23 cellular contexts compared by ENCODE assay signal in the genomic region with DNA sequence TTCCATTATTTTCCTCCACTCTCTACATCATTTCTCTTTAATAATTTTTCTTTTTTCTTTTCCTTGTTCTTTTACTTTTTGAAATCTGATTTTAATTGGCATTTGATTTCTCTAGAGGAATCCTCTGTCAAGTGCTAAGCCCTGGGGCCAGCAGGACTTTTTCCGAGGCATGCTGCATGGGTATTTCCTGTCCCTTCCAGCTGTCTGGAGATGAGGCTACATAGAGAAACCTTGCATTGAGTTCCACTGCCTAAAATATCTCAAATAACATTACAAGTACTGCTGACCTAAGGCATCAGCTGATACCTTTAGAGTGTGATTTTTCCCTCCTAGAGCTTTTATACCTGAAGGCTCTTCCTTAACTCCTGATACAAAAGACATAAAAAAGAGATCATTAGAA. TPM values are rescaled to one million over a fixed set of nuclear protein-coding genes. Genes with fewer than 3 reads are reported as not detected.
DNase-seq lines count a peak whose midpoint lies in the region; ATAC-seq, FAIRE-seq and TF ChIP-seq lines count a peak whose summit lies in the region.
"Had no signal": no experiment of that assay in that cellular context is flagged by ENCODE, and none has a peak within 500 bp of the region (broad histone marks: within the 10 kb centered on the region; RNA-seq: fewer than 3 reads in every experiment).

No MANE protein-coding gene starts in this region.

- H3K4me2 ChIP-seq in smooth muscle cell = peak overlapping the region; percentile 21

- H3K9me3 ChIP-seq in smooth muscle cell (replicated peaks; ENCODE audit: low read depth) = no peaks in the 10 kb centered on the region
- H3K9me3 ChIP-seq: thoracic aorta had no signal

- H3K27ac ChIP-seq in smooth muscle cell (ENCODE audit: low read depth) = peak overlapping the region; percentile 13
- H3K27ac ChIP-seq: cardiac muscle cell, thoracic aorta had no signal

- no peaks in the 10 kb centered on the region for H3K27me3 ChIP-seq in smooth muscle cell (ENCODE audit: low read depth)
- H3K27me3 ChIP-seq: cardiac muscle cell had no signal

- peaks cover 30% of the 10 kb centered on the region for H3K4me1 Mint-ChIP-seq in WTC11
- H3K4me1 Mint-ChIP-seq in effector memory CD8-positive, alpha-beta T cell (ENCODE audit: low read depth in 2 of 2) = peaks cover 0 to 1% of the 10 kb centered on the region in 2 donors

- H3K9me3 Mint-ChIP-seq in WTC11 = no peaks in the 10 kb centered on the region
- peaks cover 6 to 9% of the 10 kb centered on the region in 2 donors for H3K9me3 Mint-ChIP-seq in effector memory CD8-positive, alpha-beta T cell
- H3K9me3 Mint-ChIP-seq: activated naive CD4-positive, alpha-beta T cell treated with anti-CD3 and anti-CD28 coated beads, Interleukin-2, amount 50 U/mL, for 24 hours; CD14-positive monocyte; naive B cell had no signal

- peaks cover 19% of the 10 kb centered on the region for H3K4me1 ChIP-seq in smooth muscle cell (ENCODE audit: low read depth)

- H3K4me3 ChIP-seq in smooth muscle cell = no peak overlapping the region
- H3K4me3 ChIP-seq: cardiac muscle cell, thoracic aorta had no signal

- H3K36me3 Mint-ChIP-seq in WTC11 = no peaks in the 10 kb centered on the region
- no peaks in the 10 kb centered on the region for H3K36me3 Mint-ChIP-seq in effector memory CD8-positive, alpha-beta T cell (ENCODE audit: insufficient read depth)
- H3K36me3 Mint-ChIP-seq: activated naive CD4-positive, alpha-beta T cell treated with anti-CD3 and anti-CD28 coated beads, Interleukin-2, amount 50 U/mL, for 24 hours had no signal

- H3K27ac Mint-ChIP-seq in WTC11 = 0 out of 2 replicates have a peak overlapping the region, but pooled peaks have one; percentile 50
- no peak overlapping the region for H3K27ac Mint-ChIP-seq in effector memory CD8-positive, alpha-beta T cell
- H3K27ac Mint-ChIP-seq: activated naive CD4-positive, alpha-beta T cell treated with anti-CD3 and anti-CD28 coated beads, Interleukin-2, amount 50 U/mL, for 24 hours; naive B cell had no signal

- peaks cover 79% of the 10 kb centered on the region for H4K20me1 ChIP-seq in smooth muscle cell (ENCODE audit: low read depth)

- no peak for FAIRE-seq in HTR-8/SVneo (lab: Jason Lieb, UNC)

- no peak overlapping the region for H3K9ac ChIP-seq in smooth muscle cell (ENCODE audit: low read depth)

- peak; percentile 61 for ATAC-seq in WTC11
- no peak for ATAC-seq in effector memory CD8-positive, alpha-beta T cell (replicated peaks)
- ATAC-seq: left cardiac atrium; stimulated activated naive CD8-positive, alpha-beta T cell treated with anti-CD3 and anti-CD28 coated beads, Interleukin-15, Interleukin-2, amounts not matched to agents 100 U/mL and 50 U/mL, for 24 hours had no signal

- no peaks in the 10 kb centered on the region for H3K27me3 Mint-ChIP-seq in WTC11 (ENCODE audit: low read depth)
- H3K27me3 Mint-ChIP-seq in effector memory CD8-positive, alpha-beta T cell = peaks cover 3 to 14% of the 10 kb centered on the region in 2 donors

- DNase-seq in HTR-8/SVneo (ENCODE audit: insufficient read length, low spot score) = peak; percentile 23
- no peak for DNase-seq in WTC11 (ENCODE audit: low spot score)
- DNase-seq in myocyte (ENCODE audit: low read depth) = peak; percentile 66
- no peak for DNase-seq in smooth muscle cell (lab: John Stamatoyannopoulos, UW; ENCODE audit: unreplicated experiment)
- no peak for DNase-seq in SKM-1 (lab: John Stamatoyannopoulos, UW; ENCODE audit: unreplicated experiment)
- no peak for DNase-seq in activated effector memory CD4-positive, alpha-beta T cell treated with anti-CD3 and anti-CD28 coated beads, Interleukin-2, amount 50 U/mL, for 16 hours
- no peak for DNase-seq in effector memory CD8-positive, alpha-beta T cell
- DNase-seq: activated CD4-positive, alpha-beta T cell treated with anti-CD3 and anti-CD28 coated beads, Interleukin-2, amount 50 U/mL, for 1 hour; activated CD8-positive, alpha-beta memory T cell treated with anti-CD3 and anti-CD28 coated beads, Interleukin-2, amount 50 U/mL, for 4 hours; anterior cingulate cortex; head of caudate nucleus; KBM-7; left cardiac atrium; naive B cell; NCI-H2171; NCI-H526 treated with DMSO at 0.1 percent for 48 hours; stimulated activated naive CD8-positive, alpha-beta T cell treated with anti-CD3 and anti-CD28 coated beads, Interleukin-15, Interleukin-2, amounts not matched to agents 100 U/mL and 50 U/mL, for 24 hours; T1000 had no signal

- peaks cover 13% of the 10 kb centered on the region for H3K36me3 ChIP-seq in smooth muscle cell (ENCODE audit: low read depth)

- H3K79me2 ChIP-seq in smooth muscle cell (ENCODE audit: low read depth) = peaks cover 99% of the 10 kb centered on the region

- no peak overlapping the region for H3K4me3 Mint-ChIP-seq in WTC11
- no peak overlapping the region for H3K4me3 Mint-ChIP-seq in effector memory CD8-positive, alpha-beta T cell
- H3K4me3 Mint-ChIP-seq: activated naive CD4-positive, alpha-beta T cell treated with anti-CD3 and anti-CD28 coated beads, Interleukin-2, amount 50 U/mL, for 24 hours; CD14-positive monocyte; naive B cell had no signal

- WGBS in smooth muscle cell (ENCODE audit: low lambda C conversion rate) = 9% methylated on average over 1 of the region's 1 CpG

- CTCF ChIA-PET in WTC11 (lab: Charles Lee) = no interaction called here

- no peak overlapping the region for H2AFZ ChIP-seq in smooth muscle cell (ENCODE audit: low read depth)

- POLR2A ChIA-PET in WTC11 (lab: Charles Lee) = no interaction called here

- peaks cover 15% of the 10 kb centered on the region for H3F3A ChIP-seq in smooth muscle cell (ENCODE audit: low read depth)

- TF ChIP-seq CTCF in WTC11 (IDR thresholded peaks at IDR 0.05) (no peak), smooth muscle cell (IDR thresholded peaks at IDR 0.05; ENCODE audit: borderline replicate concordance, insufficient read depth, poor library complexity, severe bottlenecking) (no peak)

TF ChIP-seq in WTC11, 78 proteins besides CTCF, POLR2A, EP300 and RAD21:
- no peak for TF ChIP-seq SMAD3 (CRISPR knock-in tag; IDR thresholded peaks at IDR 0.05; ENCODE audit: borderline replicate concordance)
- no peak for TF ChIP-seq IRF2 (CRISPR knock-in tag; IDR thresholded peaks at IDR 0.05; ENCODE audit: borderline replicate concordance, low read depth)
- TF ChIP-seq SOX15 (CRISPR knock-in tag; IDR thresholded peaks at IDR 0.05) = no peak
- TF ChIP-seq JAZF1 (CRISPR knock-in tag; IDR thresholded peaks at IDR 0.05) = no peak
- no peak for TF ChIP-seq NR1H2 (CRISPR knock-in tag; IDR thresholded peaks at IDR 0.05)
- TF ChIP-seq, protein P1, sequence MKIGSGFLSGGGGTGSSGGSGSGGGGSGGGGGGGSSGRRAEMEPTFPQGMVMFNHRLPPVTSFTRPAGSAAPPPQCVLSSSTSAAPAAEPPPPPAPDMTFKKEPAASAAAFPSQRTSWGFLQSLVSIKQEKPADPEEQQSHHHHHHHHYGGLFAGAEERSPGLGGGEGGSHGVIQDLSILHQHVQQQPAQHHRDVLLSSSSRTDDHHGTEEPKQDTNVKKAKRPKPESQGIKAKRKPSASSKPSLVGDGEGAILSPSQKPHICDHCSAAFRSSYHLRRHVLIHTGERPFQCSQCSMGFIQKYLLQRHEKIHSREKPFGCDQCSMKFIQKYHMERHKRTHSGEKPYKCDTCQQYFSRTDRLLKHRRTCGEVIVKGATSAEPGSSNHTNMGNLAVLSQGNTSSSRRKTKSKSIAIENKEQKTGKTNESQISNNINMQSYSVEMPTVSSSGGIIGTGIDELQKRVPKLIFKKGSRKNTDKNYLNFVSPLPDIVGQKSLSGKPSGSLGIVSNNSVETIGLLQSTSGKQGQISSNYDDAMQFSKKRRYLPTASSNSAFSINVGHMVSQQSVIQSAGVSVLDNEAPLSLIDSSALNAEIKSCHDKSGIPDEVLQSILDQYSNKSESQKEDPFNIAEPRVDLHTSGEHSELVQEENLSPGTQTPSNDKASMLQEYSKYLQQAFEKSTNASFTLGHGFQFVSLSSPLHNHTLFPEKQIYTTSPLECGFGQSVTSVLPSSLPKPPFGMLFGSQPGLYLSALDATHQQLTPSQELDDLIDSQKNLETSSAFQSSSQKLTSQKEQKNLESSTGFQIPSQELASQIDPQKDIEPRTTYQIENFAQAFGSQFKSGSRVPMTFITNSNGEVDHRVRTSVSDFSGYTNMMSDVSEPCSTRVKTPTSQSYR (CRISPR knock-in tag; IDR thresholded peaks at IDR 0.05) = no peak
- TF ChIP-seq ZNF396 (CRISPR knock-in tag; IDR thresholded peaks at IDR 0.05; ENCODE audit: borderline replicate concordance) = no peak
- TF ChIP-seq ARID4B (CRISPR knock-in tag; IDR thresholded peaks at IDR 0.05; ENCODE audit: borderline replicate concordance) = no peak
- no peak for TF ChIP-seq GTF2I (CRISPR knock-in tag; conservative IDR thresholded peaks at IDR 0.05)

RNA-seq across cellular contexts. Expression of gene RNF217, which starts 6.2 kb away (rescaled TPM):
- total RNA-seq in WTC11 (2021) = 7.4 to 12.2 TPM (median 11.0 TPM) in 3 replicates
- 31.3 and 34.2 TPM in 2 replicates for total RNA-seq in myocyte
- polyA plus RNA-seq in myocyte (2012) = 15.6 TPM
- total RNA-seq in smooth muscle cell = 89.7 and 127 TPM in 2 replicates
- 15.6 and 25.7 TPM in 2 replicates for polyA plus RNA-seq in smooth muscle cell
- total RNA-seq: HT-29 had no signal

Comparison
In these comparisons a context has a peak if more than half of its experiments do, and no peak if none do; other contexts are left out.
1. DNase-seq: peak in HTR-8/SVneo (single experiment) and myocyte (single experiment); none in WTC11 (single experiment), smooth muscle cell (single experiment), SKM-1 (single experiment), activated effector memory CD4-positive, alpha-beta T cell treated with anti-CD3 and anti-CD28 coated beads, Interleukin-2, amount 50 U/mL, for 16 hours (single experiment) and effector memory CD8-positive, alpha-beta T cell (0 of 3).